In the genomic region with DNA sequence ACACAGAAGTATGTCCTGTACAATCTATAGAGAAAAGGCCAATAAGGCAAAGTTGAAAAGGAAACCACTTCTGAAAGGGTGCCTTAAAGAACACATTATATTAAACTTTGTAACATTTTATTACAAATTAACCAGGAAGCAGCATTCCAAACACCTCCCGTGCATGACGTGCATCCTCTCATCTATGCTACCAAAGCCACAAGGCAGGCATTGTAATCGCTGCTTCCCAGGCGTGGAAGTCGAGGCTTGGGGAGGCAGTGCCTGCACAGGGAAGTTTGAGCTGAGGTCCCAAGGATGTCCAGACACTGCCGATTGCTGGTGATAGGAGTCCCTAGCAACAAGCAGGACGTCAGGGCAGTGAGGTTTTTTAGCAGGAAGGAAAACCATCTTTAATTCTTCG, we compare ENCODE assay signal across 24 cellular contexts. TPM values are rescaled to one million over a fixed set of nuclear protein-coding genes. Genes with fewer than 3 reads are reported as not detected.
"Had no signal": no experiment of that assay in that cellular context is flagged by ENCODE, and none has a peak within 500 bp of the region (broad histone marks: within the 10 kb centered on the region; RNA-seq: fewer than 3 reads in every experiment).

No MANE protein-coding gene starts in this region.

- H3K27ac ChIP-seq: heart left ventricle, neural progenitor cell, psoas muscle, right lobe of liver had no signal

- H3K27ac Mint-ChIP-seq: activated CD4-positive, alpha-beta T cell treated with anti-CD3 and anti-CD28 coated beads, Interleukin-2, amount 10 ng/mL, durations not matched to agents 7 days and 5 days; activated T-cell treated with anti-CD3 and anti-CD28 coated beads, Interleukin-2, amount 50 U/mL, for 72 hours; mesothelial cell of epicardium; neural progenitor cell; stimulated activated memory B cell treated with anti-CD40 and anti-IgM and Interleukin-4, amounts not matched to agents 10 μg/mL and 1 μg/mL and 100 μg/mL, for 72 hours; T-helper 1 cell treated with Interleukin-12 subunit alpha and Interleukin-12 subunit beta and Interleukin-4 antibody, amounts not matched to agents 30 μg/mL and 1 μg/mL, for 36 hours had no signal

- H3K4me3 Mint-ChIP-seq: activated CD4-positive, alpha-beta T cell treated with anti-CD3 and anti-CD28 coated beads, Interleukin-2, amount 10 ng/mL, durations not matched to agents 7 days and 5 days; activated T-cell treated with anti-CD3 and anti-CD28 coated beads, Interleukin-2, amount 50 U/mL, for 72 hours; central memory CD8-positive, alpha-beta T cell; mesothelial cell of epicardium; neural progenitor cell; stimulated activated memory B cell treated with anti-CD40 and anti-IgM and Interleukin-4, amounts not matched to agents 10 μg/mL and 1 μg/mL and 100 μg/mL, for 72 hours; T-helper 1 cell treated with Interleukin-12 subunit alpha and Interleukin-12 subunit beta and Interleukin-4 antibody, amounts not matched to agents 30 μg/mL and 1 μg/mL, for 36 hours had no signal

- H3K4me1 ChIP-seq: heart left ventricle, psoas muscle, right lobe of liver had no signal

- ATAC-seq: activated CD4-positive, CD25-positive, alpha-beta regulatory T cell treated with anti-CD3 and anti-CD28 coated beads, Interleukin-2, amount 50 U/mL, for 24 hours; activated T-cell treated with anti-CD3 and anti-CD28 coated beads, Interleukin-2, amount 50 U/mL, for 72 hours; heart left ventricle; psoas muscle; right lobe of liver; stimulated activated memory B cell treated with anti-CD40 and anti-IgM and Interleukin-4, amounts not matched to agents 10 μg/mL and 1 μg/mL and 100 μg/mL, for 72 hours had no signal

- H3K4me1 Mint-ChIP-seq: activated CD4-positive, alpha-beta T cell treated with anti-CD3 and anti-CD28 coated beads, Interleukin-2, amount 10 ng/mL, durations not matched to agents 7 days and 5 days; central memory CD8-positive, alpha-beta T cell; mesothelial cell of epicardium; stimulated activated memory B cell treated with anti-CD40 and anti-IgM and Interleukin-4, amounts not matched to agents 10 μg/mL and 1 μg/mL and 100 μg/mL, for 72 hours had no signal

- DNase-seq: activated CD4-positive, alpha-beta T cell treated with anti-CD3 and anti-CD28 coated beads, Interleukin-2, amount 10 ng/mL, durations not matched to agents 7 days and 5 days; activated effector memory CD4-positive, alpha-beta T cell treated with anti-CD3 and anti-CD28 coated beads, Interleukin-2, amount 50 U/mL, for 16 hours; activated naive CD4-positive, alpha-beta T cell treated with anti-CD3 and anti-CD28 coated beads, Interleukin-2, amount 50 U/mL, for 16 hours; activated T-cell treated with anti-CD3 and anti-CD28 coated beads, Interleukin-2, amount 50 U/mL, for 72 hours; cortex of kidney; heart left ventricle; right lobe of liver; stimulated activated CD4-positive, alpha-beta T cell treated with anti-CD3 and anti-CD28 coated beads, Interleukin-4, amount 100 ng/mL, for 24 hours had no signal

- FAIRE-seq: endometrium, frontal cortex, urothelium cell line had no signal

- H2AFZ ChIP-seq: neural progenitor cell had no signal

- H3K9ac ChIP-seq: neural progenitor cell had no signal

- H3K4me2 ChIP-seq: neural progenitor cell, smooth muscle cell had no signal

- H3K36me3 ChIP-seq: heart left ventricle, neural progenitor cell, right lobe of liver had no signal

- H3K9me3 ChIP-seq: right lobe of liver had no signal

- H3K36me3 Mint-ChIP-seq: stimulated activated memory B cell treated with anti-CD40 and anti-IgM and Interleukin-4, amounts not matched to agents 10 μg/mL and 1 μg/mL and 100 μg/mL, for 72 hours had no signal

- H3K27me3 ChIP-seq: heart left ventricle, neural progenitor cell, right lobe of liver had no signal

- H3K9me3 Mint-ChIP-seq: activated T-cell treated with anti-CD3 and anti-CD28 coated beads, Interleukin-2, amount 50 U/mL, for 72 hours; central memory CD8-positive, alpha-beta T cell; T-helper 1 cell treated with Interleukin-12 subunit alpha and Interleukin-12 subunit beta and Interleukin-4 antibody, amounts not matched to agents 30 μg/mL and 1 μg/mL, for 36 hours had no signal

- H3K4me3 ChIP-seq: heart left ventricle, lung, neural progenitor cell, psoas muscle, right lobe of liver, smooth muscle cell had no signal

RNA-seq across cellular contexts. Expression of a gene that starts 44.3 kb away (rescaled TPM):
- total RNA-seq: activated CD4-positive, alpha-beta T cell treated with anti-CD3 and anti-CD28 coated beads, Interleukin-2, amount 10 ng/mL, durations not matched to agents 7 days and 5 days; activated T-cell treated with anti-CD3 and anti-CD28 coated beads, Interleukin-2, amount 50 U/mL, for 72 hours; aorta; frontal cortex; heart left ventricle; lung; myocyte; osteocyte; psoas muscle; right lobe of liver; smooth muscle cell had no signal
- polyA plus RNA-seq: aorta, esophagus, heart left ventricle, lung, psoas muscle had no signal
